In the genomic region with DNA sequence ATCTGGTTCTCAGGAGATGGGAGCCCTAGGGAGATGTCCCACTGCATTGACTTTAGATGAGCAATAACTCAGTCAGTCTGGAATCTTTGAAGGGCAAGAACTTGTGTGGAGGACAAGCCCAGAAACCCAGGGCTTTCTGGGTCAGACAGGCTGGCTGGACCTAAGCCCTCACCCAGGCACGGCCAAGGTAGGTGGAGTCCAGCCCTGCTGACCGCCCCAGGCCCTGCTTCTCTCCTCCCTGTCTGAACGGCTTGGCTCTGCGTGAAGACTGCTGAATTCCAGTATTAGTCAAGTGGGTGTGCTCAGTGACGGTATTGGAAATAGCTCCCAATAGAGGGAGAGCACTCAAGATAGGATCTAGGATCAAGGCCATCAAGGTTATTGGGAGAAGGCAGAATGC, we compare ENCODE assay signal across 11 cellular contexts. TPM values are rescaled to one million over a fixed set of nuclear protein-coding genes. Genes with fewer than 3 reads are reported as not detected.
DNase-seq lines count a peak whose midpoint lies in the region; ATAC-seq and TF ChIP-seq lines count a peak whose summit lies in the region.
"Had no signal": no experiment of that assay in that cellular context is flagged by ENCODE, and none has a peak within 500 bp of the region (broad histone marks: within the 10 kb centered on the region; RNA-seq: fewer than 3 reads in every experiment).

No MANE protein-coding gene starts in this region.

- H3K9me3 ChIP-seq in right cardiac atrium (ENCODE audit: control insufficient read depth, low read length): no peaks in the 10 kb centered on the region
- no peaks in the 10 kb centered on the region for H3K9me3 ChIP-seq in sigmoid colon

- no peak overlapping the region for H3K4me3 ChIP-seq in astrocyte of the spinal cord (ENCODE audit: low read depth, low read length)
- H3K4me3 ChIP-seq in right cardiac atrium (ENCODE audit: low read length): no peak overlapping the region
- H3K4me3 ChIP-seq in sigmoid colon: no peak overlapping the region

- peaks cover 0 to 9% (median 0%) of the 10 kb centered on the region in 4 donors for H3K36me3 ChIP-seq in sigmoid colon

- TF ChIP-seq CTCF in astrocyte of the spinal cord (IDR thresholded peaks at IDR 0.05; ENCODE audit: low read depth, low read length) (no peak), sigmoid colon (IDR thresholded peaks at IDR 0.05) (no peak)

- H3K27ac ChIP-seq in right cardiac atrium (ENCODE audit: low read length) (peak overlapping the region; percentile 38), sigmoid colon (peak overlapping the region; percentile 79 to 95 (median 84))

- H3K27me3 ChIP-seq in right cardiac atrium (ENCODE audit: control insufficient read depth, insufficient read depth): no peaks in the 10 kb centered on the region
- no peaks in the 10 kb centered on the region for H3K27me3 ChIP-seq in sigmoid colon

- in situ Hi-C loops in astrocyte of the spinal cord (cut with HindIII; ENCODE audit: low sequenced_read_pairs): no loop called here

- intact Hi-C loops in right cardiac atrium (cut with DNase I) (no loop called here), sigmoid colon (cut with DNase I) (loop anchor here (5.0 kb wide), 1 partner anchor 38 kb away; a partner anchor contains a TSS)

- no peak for TF ChIP-seq POLR2A in sigmoid colon (IDR thresholded peaks at IDR 0.05)

- no peak for TF ChIP-seq EP300 in sigmoid colon (IDR thresholded peaks at IDR 0.05)

- peak; percentile 85 to 92 for ATAC-seq in right cardiac atrium

- peak; percentile 95 for DNase-seq in EH (ENCODE audit: low read depth)
- DNase-seq in astrocyte of the spinal cord (ENCODE audit: low read depth, low spot score): peak; percentile 24
- peak; percentile 89 to 93 (median 93) for DNase-seq in right cardiac atrium
- no peak for DNase-seq in sigmoid colon
- no peak for DNase-seq in UCSD-AML1 (lab: John Stamatoyannopoulos, UW; ENCODE audit: unreplicated experiment)
- no peak for DNase-seq in D341Med (ENCODE audit: low spot score)
- DNase-seq in NCI-H2227 (lab: John Stamatoyannopoulos, UW; ENCODE audit: unreplicated experiment): no peak
- DNase-seq in activated CD4-positive, alpha-beta T cell treated with anti-CD3 and anti-CD28 coated beads, Interleukin-2, amount 50 U/mL, for 1 hour: no peak
- DNase-seq: activated effector memory CD4-positive, alpha-beta T cell treated with anti-CD3 and anti-CD28 coated beads, Interleukin-2, amount 50 U/mL, for 16 hours; DMS79 treated with DMSO at 0.1 percent for 48 hours had no signal

- WGBS in right cardiac atrium: 37% methylated on average over 5 of the region's 5 CpGs
- WGBS in sigmoid colon, 2 donors: 78 to 85% methylated on average over 5 of the region's 5 CpGs

- H3K4me1 ChIP-seq in right cardiac atrium (ENCODE audit: control insufficient read depth, insufficient read depth, low read length): peaks cover 18% of the 10 kb centered on the region
- peaks cover 0 to 61% (median 49%) of the 10 kb centered on the region in 4 donors for H3K4me1 ChIP-seq in sigmoid colon

RNA-seq across cellular contexts. Expression of a gene that starts 6.1 kb away (rescaled TPM):
- total RNA-seq in right cardiac atrium: not detected
- 0.34 TPM for polyA plus RNA-seq in right cardiac atrium
- total RNA-seq in sigmoid colon: not detected
- 10 to 100 TPM in 1 of 3 donors, under 1 TPM in 2; under 0.01 to 11.5 (median 0.23) TPM for polyA plus RNA-seq in sigmoid colon
- polyA plus RNA-seq: neural cell had no signal

RNA-seq across cellular contexts. Expression of a gene that starts 35.9 kb away (rescaled TPM):
- total RNA-seq in right cardiac atrium (10 to 100 TPM; 44.0 to 76.7 (median 54.6) TPM), sigmoid colon (10 to 100 TPM in 3 of 4 donors, 1 to 10 TPM in 1; 7.9 to 46.5 (median 10.8) TPM)
- polyA plus RNA-seq in right cardiac atrium (29.9 TPM), sigmoid colon (10 to 100 TPM in 1 of 3 donors, 1 to 10 TPM in 2; 4.8 to 33.2 (median 7.4) TPM)

Comparison
In these comparisons a context has a peak if more than half of its experiments do, and no peak if none do; other contexts are left out.
1. DNase-seq: peak in EH (single experiment), astrocyte of the spinal cord (single experiment) and right cardiac atrium (3 of 3); none in sigmoid colon (single experiment), UCSD-AML1 (single experiment), D341Med (single experiment), NCI-H2227 (single experiment) and activated CD4-positive, alpha-beta T cell treated with anti-CD3 and anti-CD28 coated beads, Interleukin-2, amount 50 U/mL, for 1 hour (single experiment).